ENCODE assay signal across 26 cellular contexts in genomic region chr1:242002528-242002927, GRCh38. TPM values are rescaled to one million over a fixed set of nuclear protein-coding genes. Genes with fewer than 3 reads are reported as not detected.
DNase-seq lines count a peak whose midpoint lies in the region; ATAC-seq and TF ChIP-seq lines count a peak whose summit lies in the region.
"Had no signal": no experiment of that assay in that cellular context is flagged by ENCODE, and none has a peak within 500 bp of the region (broad histone marks: within the 10 kb centered on the region; RNA-seq: fewer than 3 reads in every experiment).

No MANE protein-coding gene starts in this region.

- intact Hi-C loops in body of pancreas (cut with DNase I) = no loop called here
- intact Hi-C loops in lower leg skin (cut with DNase I; ENCODE audit: low total_unique reads) = no loop called here

- H3K79me2 ChIP-seq in SK-N-SH (ENCODE audit: insufficient read depth) (no peaks in the 10 kb centered on the region), trophoblast cell (ENCODE audit: control insufficient read depth, insufficient read depth, low read length, poor library complexity) (no peaks in the 10 kb centered on the region)

- H3K4me2 ChIP-seq in SK-N-SH = no peak overlapping the region
- no peak overlapping the region for H3K4me2 ChIP-seq in trophoblast cell (ENCODE audit: low read length)

- CTCF ChIA-PET in SK-N-SH (lab: Yijun Ruan, JAX) = interaction anchor here (1.2 kb wide), 1 partner anchor 10 kb away, joined by 3 read pairs; no protein-coding TSS in a partner anchor

- H2BK120ac ChIP-seq in trophoblast cell (ENCODE audit: insufficient read depth, low read length, poor library complexity) = no peak overlapping the region

- H3K27me3 ChIP-seq in SK-N-SH (ENCODE audit: insufficient read depth) (no peaks in the 10 kb centered on the region), trophoblast cell (ENCODE audit: insufficient read depth, low read length) (no peaks in the 10 kb centered on the region), body of pancreas (no peaks in the 10 kb centered on the region)
- H3K27me3 ChIP-seq: Peyer's patch had no signal

- no peak overlapping the region for H3K18ac ChIP-seq in trophoblast cell (ENCODE audit: low read length)

- no peak overlapping the region for H2BK5ac ChIP-seq in trophoblast cell (ENCODE audit: low read depth, low read length, poor library complexity)

- H3K27ac ChIP-seq in SK-N-SH (ENCODE audit: low read depth in 2 of 2, low read length in 1 of 2) (no peak overlapping the region), trophoblast cell (ENCODE audit: low read depth, low read length) (no peak overlapping the region), body of pancreas (no peak overlapping the region)
- H3K27ac ChIP-seq: Peyer's patch, SK-N-MC had no signal

- DNase-seq in EH (ENCODE audit: low read depth) (peak; percentile 23), SK-N-SH (no peak), fibroblast of peridontal ligament (ENCODE audit: extremely low read depth) (peak; percentile 21), trophoblast cell (peak; percentile 75 to 86), body of pancreas (no peak), lower leg skin (ENCODE audit: low spot score in 2 of 2) (no peak), NCI-H1436 (lab: John Stamatoyannopoulos, UW) (no peak)
- DNase-seq in NK-92 treated with Interleukin-12 subunit alpha and Interleukin-12 subunit beta, amount 100 ng/mL, for 24 hours (lab: John Stamatoyannopoulos, UW) = no peak
- DNase-seq: C1 segment of cervical spinal cord; CD4-positive, alpha-beta memory T cell; COR-L47; EL; GF-D8; H9; KBM-7; MM.1S; NCI-H1694 treated with DMSO at 0.1 percent for 48 hours; NCI-H2081; NCI-H2171; NCI-H510A; NCI-H69; OCI-M1; Peyer's patch; SHP77 treated with DMSO at 0.1 percent for 48 hours had no signal

- no peak overlapping the region for H3K14ac ChIP-seq in trophoblast cell (ENCODE audit: low read length)

- H3K9ac ChIP-seq in SK-N-SH (no peak overlapping the region), trophoblast cell (ENCODE audit: low read length) (no peak overlapping the region)

- POLR2A ChIA-PET in SK-N-SH (lab: Yijun Ruan, JAX) = no interaction called here

- H2BK12ac ChIP-seq in trophoblast cell (ENCODE audit: low read length) = no peak overlapping the region

- no peak overlapping the region for H2AFZ ChIP-seq in SK-N-SH (ENCODE audit: low read depth)
- no peak overlapping the region for H2AFZ ChIP-seq in trophoblast cell (ENCODE audit: insufficient read depth, low read length, poor library complexity)

- TF ChIP-seq EP300 in SK-N-SH (IDR thresholded peaks at IDR 0.05; ENCODE audit: borderline replicate concordance in 1 of 2, low read depth in 1 of 2, low read length in 1 of 2) = 0 out of 4 replicates have a peak, but pooled peaks of 1 of the 2 experiments have one; percentile 9

- WGBS in SK-N-SH (ENCODE audit: low lambda C conversion rate) = 61% methylated on average over 4 of the region's 4 CpGs
- no CpG with 5 or more reads among the region's 4 CpGs for WGBS in trophoblast cell (ENCODE audit: extremely low coverage, insufficient coverage, insufficient read length)
- 47 to 54% methylated on average over 4 of the region's 4 CpGs for WGBS in body of pancreas, 2 donors
- WGBS in lower leg skin, 2 donors = 56 to 62% methylated on average over 4 of the region's 4 CpGs

- no peaks in the 10 kb centered on the region for H4K20me1 ChIP-seq in SK-N-SH (ENCODE audit: insufficient read depth)

- no peaks in the 10 kb centered on the region for H3K9me2 ChIP-seq in SK-N-SH

- no peak overlapping the region for H3K4ac ChIP-seq in trophoblast cell (ENCODE audit: low read depth, low read length)

- H3K79me1 ChIP-seq in trophoblast cell (ENCODE audit: low read length) = no peaks in the 10 kb centered on the region

- no peak for TF ChIP-seq RAD21 in SK-N-SH (IDR thresholded peaks at IDR 0.05; ENCODE audit: low read length)

- no peak overlapping the region for H4K91ac ChIP-seq in trophoblast cell (ENCODE audit: low read depth, low read length)

- H2AK5ac ChIP-seq in trophoblast cell (ENCODE audit: low read length) = no peak overlapping the region

- H3K23ac ChIP-seq in trophoblast cell (ENCODE audit: low read length) = no peak overlapping the region

- H4K8ac ChIP-seq in trophoblast cell (ENCODE audit: low read depth, low read length) = no peak overlapping the region

- no peaks in the 10 kb centered on the region for H3K9me3 ChIP-seq in SK-N-SH
- H3K9me3 ChIP-seq in trophoblast cell (ENCODE audit: insufficient read depth, low read depth, low read length) = peaks cover 2% of the 10 kb centered on the region
- H3K9me3 ChIP-seq in body of pancreas = no peaks in the 10 kb centered on the region
- H3K9me3 ChIP-seq: Peyer's patch had no signal

- TF ChIP-seq CTCF in SK-N-SH (IDR thresholded peaks at IDR 0.05) (no peak), body of pancreas (IDR thresholded peaks at IDR 0.05) (no peak), lower leg skin (IDR thresholded peaks at IDR 0.05) (no peak)

- H4K12ac ChIP-seq in trophoblast cell (ENCODE audit: low read depth, low read length) = no peak overlapping the region

- no peak for ATAC-seq in body of pancreas

- no peak overlapping the region for H3K4me3 ChIP-seq in SK-N-SH (ENCODE audit: low read depth in 2 of 2, low read length in 1 of 2)
- no peak overlapping the region for H3K4me3 ChIP-seq in trophoblast cell (ENCODE audit: low read depth, low read length)
- no peak overlapping the region for H3K4me3 ChIP-seq in body of pancreas
- H3K4me3 ChIP-seq in lower leg skin (ENCODE audit: low read depth, poor library complexity, severe bottlenecking) = no peak overlapping the region
- H3K4me3 ChIP-seq: Peyer's patch, SK-N-MC had no signal

- H3K36me3 ChIP-seq in SK-N-SH (replicated peaks in 1 of 2; ENCODE audit: control insufficient read depth in 1 of 2, insufficient read depth in 2 of 2, low read length in 1 of 2) (no peaks in the 10 kb centered on the region), trophoblast cell (ENCODE audit: control insufficient read depth in 1 of 2, insufficient read depth in 2 of 2, low read length in 2 of 2) (no peaks in the 10 kb centered on the region), body of pancreas (replicated peaks in 1 of 2; ENCODE audit: insufficient read depth in 1 of 2, low read depth in 2 of 2) (no peaks in the 10 kb centered on the region)
- H3K36me3 ChIP-seq: Peyer's patch had no signal

- H3F3A ChIP-seq in SK-N-SH (replicated peaks; ENCODE audit: insufficient read depth) = peaks cover 9% of the 10 kb centered on the region

- no peak for TF ChIP-seq POLR2A in body of pancreas (IDR thresholded peaks at IDR 0.05)
- no peak for TF ChIP-seq POLR2A in lower leg skin (IDR thresholded peaks at IDR 0.05)

- H3K4me1 ChIP-seq in SK-N-SH (ENCODE audit: control insufficient read depth in 1 of 2, insufficient read depth in 2 of 2, low read depth in 1 of 2, low read length in 1 of 2) (peaks cover 0 to 4% of the 10 kb centered on the region in 2 experiments; a peak in 1 of 4 replicates), trophoblast cell (ENCODE audit: control insufficient read depth in 1 of 2, insufficient read depth in 2 of 2, low read length in 2 of 2) (peaks cover 7 to 18% of the 10 kb centered on the region in 2 experiments), body of pancreas (peaks cover 8% of the 10 kb centered on the region)

TF ChIP-seq in SK-N-SH, 30 proteins besides CTCF, POLR2A, EP300 and RAD21:
- TF ChIP-seq TCF12 (IDR thresholded peaks at IDR 0.05) (peak; percentile 51), GATA2 (CRISPR knock-in tag; IDR thresholded peaks at IDR 0.05) (peak; percentile 38; the same call in 1 of the 2 replicates), TEAD4 (IDR thresholded peaks at IDR 0.05; ENCODE audit: borderline replicate concordance, insufficient read depth) (no peak)
TF ChIP-seq in SK-N-SH: peak in this region for 2.

RNA-seq across cellular contexts. Expression of gene MAP1LC3C, which starts 3.6 kb away (rescaled TPM):
- 0.06 and 0.20 TPM in 2 replicates for polyA plus RNA-seq in SK-N-SH (2012; rRNA removed)
- 0.08 and 0.12 TPM in 2 replicates for polyA plus RNA-seq in SK-N-SH (2012; cell fraction: cytosol; rRNA removed)
- 0.13 TPM in 1 of 2 replicates, not detected in the other for polyA plus RNA-seq in SK-N-SH (2012; cell fraction: nucleus; rRNA removed)
- 0.76 and 0.92 TPM in 2 replicates for polyA plus RNA-seq in trophoblast cell (2013)
- total RNA-seq in body of pancreas (1 to 10 TPM in 1 of 2 donors, under 1 TPM in 1; 0.26 to 9.6 TPM), lower leg skin (1 to 10 TPM; 2.7 to 7.4 (median 5.0) TPM)
- total RNA-seq: CD4-positive, alpha-beta memory T cell had no signal
- polyA plus RNA-seq: CD4-positive, alpha-beta memory T cell had no signal

RNA-seq across cellular contexts. Expression of gene BECN2, which starts 45.0 kb away (rescaled TPM):
- polyA plus RNA-seq in SK-N-SH (2012; rRNA removed) = not detected in 2 replicates
- polyA plus RNA-seq in SK-N-SH (2012; cell fraction: cytosol; rRNA removed) = not detected in 2 replicates
- not detected in 2 replicates for polyA plus RNA-seq in SK-N-SH (2012; cell fraction: nucleus; rRNA removed)
- not detected in 2 replicates for polyA plus RNA-seq in trophoblast cell (2013)
- total RNA-seq in body of pancreas = not detected
- total RNA-seq in lower leg skin = not detected
- total RNA-seq: A172; CD4-positive, alpha-beta memory T cell; H9; Peyer's patch had no signal
- polyA plus RNA-seq: CD4-positive, alpha-beta memory T cell had no signal

Comparison
In these comparisons a context has a peak if more than half of its experiments do, and no peak if none do; other contexts are left out.
1. DNase-seq: peak in EH (single experiment), fibroblast of peridontal ligament (single experiment) and trophoblast cell (2 of 2); none in SK-N-SH (single experiment), body of pancreas (0 of 4), lower leg skin (0 of 2), NCI-H1436 (single experiment) and NK-92 treated with Interleukin-12 subunit alpha and Interleukin-12 subunit beta, amount 100 ng/mL, for 24 hours (single experiment).